8 cellular contexts compared by ENCODE assay signal in the genomic region with DNA sequence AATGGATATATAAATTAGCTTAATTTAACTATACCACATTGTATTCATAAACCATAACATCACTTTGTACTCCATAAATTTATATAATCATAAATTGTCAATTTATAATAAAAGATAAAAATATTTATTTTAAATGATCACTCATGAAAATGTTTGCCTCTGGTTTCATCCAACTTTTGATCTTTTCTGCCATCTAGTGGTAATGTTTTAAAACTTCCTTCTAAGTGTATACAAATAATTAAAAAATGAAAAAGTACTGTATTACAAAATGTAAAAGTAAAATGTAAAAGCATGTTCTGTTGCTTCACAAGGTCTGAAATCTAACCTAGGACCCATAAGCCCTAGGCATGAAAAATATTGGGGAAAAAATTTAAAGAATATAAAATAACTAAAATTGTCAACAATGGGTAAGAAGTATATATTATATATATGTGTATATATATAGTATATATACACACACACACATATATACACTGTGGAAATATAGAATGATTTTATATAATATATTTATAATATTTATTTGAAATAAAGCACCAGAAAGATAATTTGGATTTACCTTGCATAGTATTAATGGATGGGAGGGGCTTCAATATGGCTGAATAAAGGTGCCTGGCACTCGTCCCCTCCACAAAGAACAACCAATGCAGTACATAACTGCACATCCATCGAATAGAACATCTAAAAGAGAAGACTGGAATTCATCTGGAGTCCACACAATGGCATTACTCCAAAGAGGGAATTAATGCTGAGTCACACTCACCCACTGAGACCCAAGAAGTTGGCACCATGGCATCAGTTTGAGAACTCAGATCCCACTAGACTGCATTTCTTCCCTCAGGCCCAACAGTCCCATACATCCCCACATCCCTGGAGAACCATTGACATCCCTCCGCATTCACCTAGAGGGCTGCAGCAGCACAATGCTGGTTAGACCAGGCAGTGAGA. TPM values are rescaled to one million over a fixed set of nuclear protein-coding genes. Genes with fewer than 3 reads are reported as not detected.
A peak's percentile ranks its signal among the peaks of the same experiment; 100 is the strongest.
DNase-seq lines count a peak whose midpoint lies in the region; ATAC-seq and TF ChIP-seq lines count a peak whose summit lies in the region.

No MANE protein-coding gene starts in this region.

- peak; percentile 45 for ATAC-seq in HG02610 (IDR thresholded peaks at IDR 0.05; ENCODE audit: unreplicated experiment)
- ATAC-seq in effector memory CD8-positive, alpha-beta T cell (replicated peaks): peak; percentile 46
- ATAC-seq in HG03442 (IDR thresholded peaks at IDR 0.05; ENCODE audit: unreplicated experiment): no peak

- intact Hi-C loops in CD14-positive monocyte (cut with micrococcal nuclease): loop anchor here (2.0 to 5.0 kb wide), 2 partner anchors 77 kb away; no protein-coding TSS in a partner anchor

- H3K36me3 Mint-ChIP-seq in CD14-positive monocyte: no peaks in the 10 kb centered on the region
- H3K36me3 Mint-ChIP-seq in effector memory CD8-positive, alpha-beta T cell (ENCODE audit: insufficient read depth): no peaks in the 10 kb centered on the region

- no peaks in the 10 kb centered on the region for H3K79me2 ChIP-seq in osteoblast (ENCODE audit: insufficient read depth, low read length)

- H3K9me3 ChIP-seq in osteoblast (ENCODE audit: low read depth, low read length): no peaks in the 10 kb centered on the region

- peaks cover 0 to 3% (median 0%) of the 10 kb centered on the region in 3 donors for H3K27me3 Mint-ChIP-seq in CD14-positive monocyte (ENCODE audit: low read depth in 3 of 3)
- H3K27me3 Mint-ChIP-seq in effector memory CD8-positive, alpha-beta T cell: peaks cover 8 to 12% of the 10 kb centered on the region in 2 donors

- H2AFZ ChIP-seq in osteoblast (ENCODE audit: low read length): no peak overlapping the region

- peaks cover 0 to 6% (median 0%) of the 10 kb centered on the region in 7 donors for H3K9me3 Mint-ChIP-seq in CD14-positive monocyte
- no peaks in the 10 kb centered on the region for H3K9me3 Mint-ChIP-seq in effector memory CD8-positive, alpha-beta T cell

- H3K4me1 Mint-ChIP-seq in CD14-positive monocyte: no peaks in the 10 kb centered on the region
- no peaks in the 10 kb centered on the region for H3K4me1 Mint-ChIP-seq in effector memory CD8-positive, alpha-beta T cell (ENCODE audit: low read depth in 2 of 2)

- H3K4me3 ChIP-seq in osteoblast (ENCODE audit: insufficient read depth, low read length): no peak overlapping the region

- H3K27ac ChIP-seq in osteoblast (ENCODE audit: low read depth, low read length): no peak overlapping the region

- H3K4me1 ChIP-seq in osteoblast (ENCODE audit: insufficient read depth, low read length): peaks cover 5% of the 10 kb centered on the region

- peak overlapping the region; percentile 9 for H3K4me2 ChIP-seq in osteoblast (ENCODE audit: insufficient read depth, low read length)

- no peak for DNase-seq in CD14-positive monocyte (ENCODE audit: low spot score)
- peak; percentile 23 for DNase-seq in NCI-H774 (lab: John Stamatoyannopoulos, UW)
- no peak for DNase-seq in effector memory CD8-positive, alpha-beta T cell
- DNase-seq in osteoblast (ENCODE audit: insufficient read length, low spot score, missing footprints): peak; percentile 52
- DNase-seq in activated T-cell treated with anti-CD3 and anti-CD28 coated beads, Interleukin-2, amount 50 U/mL, for 48 hours: no peak
- no peak for DNase-seq in NCI-H1048 (lab: John Stamatoyannopoulos, UW)

- no peaks in the 10 kb centered on the region for H3K36me3 ChIP-seq in osteoblast (ENCODE audit: insufficient read depth, low read length)

- no peak overlapping the region for H3K4me3 Mint-ChIP-seq in CD14-positive monocyte
- no peak overlapping the region for H3K4me3 Mint-ChIP-seq in effector memory CD8-positive, alpha-beta T cell

- H4K20me1 ChIP-seq in osteoblast (ENCODE audit: insufficient read depth, low read length): no peaks in the 10 kb centered on the region

- peaks cover 12% of the 10 kb centered on the region for H3K27me3 ChIP-seq in osteoblast (ENCODE audit: insufficient read depth, low read length)

- no peak overlapping the region for H3K27ac Mint-ChIP-seq in CD14-positive monocyte
- no peak overlapping the region for H3K27ac Mint-ChIP-seq in effector memory CD8-positive, alpha-beta T cell

- TF ChIP-seq CTCF in CD14-positive monocyte (IDR thresholded peaks at IDR 0.05) (peak; percentile 78), osteoblast (IDR thresholded peaks at IDR 0.05; ENCODE audit: extremely low read depth, low read depth, low read length) (peak; percentile 46)

RNA-seq across cellular contexts. Expression of gene ANXA1, which starts 32.5 kb away (rescaled TPM):
- 1,000 to 10,000 TPM in 1 of 2 donors, 100 to 1,000 TPM in 1; 992 to 1,157 TPM for polyA plus RNA-seq in CD14-positive monocyte
- total RNA-seq in osteoblast: 803 and 816 TPM in 2 replicates

Comparison
In these comparisons a context has a peak if more than half of its experiments do, and no peak if none do; other contexts are left out.
1. DNase-seq: peak in NCI-H774 (single experiment) and osteoblast (single experiment); none in CD14-positive monocyte (single experiment), effector memory CD8-positive, alpha-beta T cell (0 of 3), activated T-cell treated with anti-CD3 and anti-CD28 coated beads, Interleukin-2, amount 50 U/mL, for 48 hours (0 of 2) and NCI-H1048 (single experiment).